In the genomic region with DNA sequence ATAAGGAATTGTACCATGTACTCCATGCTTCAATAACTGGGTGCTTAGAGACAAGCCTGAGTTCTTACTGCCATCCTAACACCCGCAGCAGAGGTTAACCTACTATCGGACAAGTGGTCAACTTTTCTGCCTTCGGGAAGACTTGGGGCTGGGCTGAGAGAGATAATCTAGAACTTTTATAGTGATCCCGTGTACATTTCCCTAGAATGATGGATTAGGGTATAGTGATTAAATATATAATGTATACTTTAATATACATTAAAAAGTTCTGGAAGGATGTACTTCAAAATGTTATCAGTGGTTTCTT, we compare ENCODE assay signal across 8 cellular contexts. TPM values are rescaled to one million over a fixed set of nuclear protein-coding genes. Genes with fewer than 3 reads are reported as not detected.
DNase-seq lines count a peak whose midpoint lies in the region; ATAC-seq and TF ChIP-seq lines count a peak whose summit lies in the region.

No MANE protein-coding gene starts in this region.

- DNase-seq in BE2C (no peak), chondrocyte (ENCODE audit: low spot score) (no peak), pons (ENCODE audit: low spot score) (no peak), HuH-7.5 (ENCODE audit: low spot score) (no peak), GM20000 (ENCODE audit: low spot score) (no peak), NCI-H2081 (lab: John Stamatoyannopoulos, UW) (no peak)
- no peak for DNase-seq in naive thymus-derived CD4-positive, alpha-beta T cell

- intact Hi-C loops in naive thymus-derived CD4-positive, alpha-beta T cell (cut with micrococcal nuclease) = no loop called here

- CTCF ChIA-PET in naive thymus-derived CD4-positive, alpha-beta T cell (lab: Charles Lee) = interaction anchor here (1.7 kb wide), 1 partner anchor 14 kb away, joined by 3 read pairs; no protein-coding TSS in a partner anchor

- no peaks in the 10 kb centered on the region for H3K27me3 ChIP-seq in BE2C
- H3K27me3 ChIP-seq in HUES6 (ENCODE audit: control insufficient read depth, insufficient read depth, low read length) = no peaks in the 10 kb centered on the region
- no peaks in the 10 kb centered on the region for H3K27me3 ChIP-seq in naive thymus-derived CD4-positive, alpha-beta T cell (ENCODE audit: control insufficient read depth in 2 of 2, insufficient read depth in 2 of 2, low read length in 2 of 2)

- POLR2A ChIA-PET in naive thymus-derived CD4-positive, alpha-beta T cell (lab: Charles Lee) = interaction anchor here (0.7 to 4.9 kb wide), 9 partner anchors 10 to 58 kb away, joined by 3 to 72 read pairs (median 12); a partner anchor contains a TSS

- no peak for ATAC-seq in naive thymus-derived CD4-positive, alpha-beta T cell

- H3K9ac ChIP-seq in HUES6 (ENCODE audit: low read length) = no peak overlapping the region

- peaks cover 16% of the 10 kb centered on the region for H3K4me1 Mint-ChIP-seq in chondrocyte (ENCODE audit: low read depth)
- peaks cover 17 to 52% (median 47%) of the 10 kb centered on the region in 7 donors for H3K4me1 Mint-ChIP-seq in naive thymus-derived CD4-positive, alpha-beta T cell

- peak overlapping the region; percentile 98 for H3K27ac Mint-ChIP-seq in chondrocyte (ENCODE audit: unreplicated experiment)
- H3K27ac Mint-ChIP-seq in naive thymus-derived CD4-positive, alpha-beta T cell = peak overlapping the region; percentile 91 to 99 (median 98)

- H3K4me3 Mint-ChIP-seq in chondrocyte (ENCODE audit: unreplicated experiment) = peak overlapping the region; percentile 87
- peak overlapping the region; percentile 87 to 98 (median 92) for H3K4me3 Mint-ChIP-seq in naive thymus-derived CD4-positive, alpha-beta T cell

- no peak for TF ChIP-seq CTCF in BE2C (IDR thresholded peaks at IDR 0.05; ENCODE audit: low read depth, low read length)
- TF ChIP-seq CTCF in chondrocyte (IDR thresholded peaks at IDR 0.05) = no peak
- TF ChIP-seq CTCF in GM20000 (IDR thresholded peaks at IDR 0.05; ENCODE audit: extremely low read depth, missing control alignments) = no peak

- H3K36me3 ChIP-seq in BE2C = no peaks in the 10 kb centered on the region
- no peaks in the 10 kb centered on the region for H3K36me3 ChIP-seq in HUES6 (ENCODE audit: control insufficient read depth, insufficient read depth, low read length)
- no peaks in the 10 kb centered on the region for H3K36me3 ChIP-seq in naive thymus-derived CD4-positive, alpha-beta T cell (ENCODE audit: control insufficient read depth in 2 of 3, insufficient read depth in 3 of 3, low read length in 3 of 3)

- H3K4me1 ChIP-seq in BE2C = no peaks in the 10 kb centered on the region
- no peaks in the 10 kb centered on the region for H3K4me1 ChIP-seq in HUES6 (ENCODE audit: control insufficient read depth, insufficient read depth, low read length)
- peaks cover 24 to 34% of the 10 kb centered on the region in 2 donors for H3K4me1 ChIP-seq in naive thymus-derived CD4-positive, alpha-beta T cell (ENCODE audit: control insufficient read depth in 2 of 2, insufficient read depth in 2 of 2, low read length in 2 of 2)

- H3K9me3 ChIP-seq in BE2C (no peaks in the 10 kb centered on the region), HUES6 (ENCODE audit: control insufficient read depth, insufficient read depth, low read depth, low read length) (no peaks in the 10 kb centered on the region)
- no peaks in the 10 kb centered on the region for H3K9me3 ChIP-seq in naive thymus-derived CD4-positive, alpha-beta T cell (ENCODE audit: control insufficient read depth in 2 of 3, low read length in 3 of 3)

- H3K27ac ChIP-seq in HUES6 (ENCODE audit: low read depth, low read length) = no peak overlapping the region
- H3K27ac ChIP-seq in naive thymus-derived CD4-positive, alpha-beta T cell (ENCODE audit: low read depth, low read length) = peak overlapping the region; percentile 95

- no peaks in the 10 kb centered on the region for H3K36me3 Mint-ChIP-seq in chondrocyte (ENCODE audit: low read depth)
- H3K36me3 Mint-ChIP-seq in naive thymus-derived CD4-positive, alpha-beta T cell = peaks cover 0 to 2% (median 0%) of the 10 kb centered on the region in 5 donors

- H3K9me3 Mint-ChIP-seq in chondrocyte (ENCODE audit: low read depth) = no peaks in the 10 kb centered on the region
- no peaks in the 10 kb centered on the region for H3K9me3 Mint-ChIP-seq in naive thymus-derived CD4-positive, alpha-beta T cell

- H3K27me3 Mint-ChIP-seq in chondrocyte (ENCODE audit: low read depth) = no peaks in the 10 kb centered on the region
- H3K27me3 Mint-ChIP-seq in naive thymus-derived CD4-positive, alpha-beta T cell = no peaks in the 10 kb centered on the region

- H3K4me3 ChIP-seq in BE2C (ENCODE audit: low read depth, low read length) = peak overlapping the region; percentile 57
- H3K4me3 ChIP-seq in HUES6 (ENCODE audit: low read depth, low read length) = peak overlapping the region; percentile 45
- H3K4me3 ChIP-seq in naive thymus-derived CD4-positive, alpha-beta T cell (ENCODE audit: low read length) = peak overlapping the region; percentile 62

RNA-seq across cellular contexts. Expression of a gene that starts 12.2 kb away (rescaled TPM):
- polyA plus RNA-seq in BE2C (2012; ENCODE audit: insufficient read depth, insufficient read length, low read depth) = 240 TPM
- 122 to 126 TPM (median 123 TPM) in 3 replicates for total RNA-seq in chondrocyte
- 100 to 1,000 TPM in 4 of 5 experiments, 10 to 100 TPM in 1; 88.1 to 449 (median 159) TPM for total RNA-seq in naive thymus-derived CD4-positive, alpha-beta T cell
- 100 to 1,000 TPM; 193 to 269 TPM for polyA plus RNA-seq in naive thymus-derived CD4-positive, alpha-beta T cell

RNA-seq across cellular contexts. Expression of a gene that starts 15.8 kb away (rescaled TPM):
- 0.74 TPM for polyA plus RNA-seq in BE2C (2012; ENCODE audit: insufficient read depth, insufficient read length, low read depth)
- 2.1 to 2.7 TPM (median 2.6 TPM) in 3 replicates for total RNA-seq in chondrocyte
- total RNA-seq in naive thymus-derived CD4-positive, alpha-beta T cell = 10 to 100 TPM in 1 of 5 experiments, 1 to 10 TPM in 4; 4.1 to 12.0 (median 5.9) TPM
- 1 to 10 TPM; 5.9 to 6.8 TPM for polyA plus RNA-seq in naive thymus-derived CD4-positive, alpha-beta T cell

RNA-seq across cellular contexts. Expression of a gene that starts 49.7 kb away (rescaled TPM):
- polyA plus RNA-seq in BE2C (2012; ENCODE audit: insufficient read depth, insufficient read length, low read depth) = not detected
- total RNA-seq in chondrocyte = not detected in 3 replicates
- total RNA-seq in naive thymus-derived CD4-positive, alpha-beta T cell = not detected
- not detected for polyA plus RNA-seq in naive thymus-derived CD4-positive, alpha-beta T cell
